In the genomic region with DNA sequence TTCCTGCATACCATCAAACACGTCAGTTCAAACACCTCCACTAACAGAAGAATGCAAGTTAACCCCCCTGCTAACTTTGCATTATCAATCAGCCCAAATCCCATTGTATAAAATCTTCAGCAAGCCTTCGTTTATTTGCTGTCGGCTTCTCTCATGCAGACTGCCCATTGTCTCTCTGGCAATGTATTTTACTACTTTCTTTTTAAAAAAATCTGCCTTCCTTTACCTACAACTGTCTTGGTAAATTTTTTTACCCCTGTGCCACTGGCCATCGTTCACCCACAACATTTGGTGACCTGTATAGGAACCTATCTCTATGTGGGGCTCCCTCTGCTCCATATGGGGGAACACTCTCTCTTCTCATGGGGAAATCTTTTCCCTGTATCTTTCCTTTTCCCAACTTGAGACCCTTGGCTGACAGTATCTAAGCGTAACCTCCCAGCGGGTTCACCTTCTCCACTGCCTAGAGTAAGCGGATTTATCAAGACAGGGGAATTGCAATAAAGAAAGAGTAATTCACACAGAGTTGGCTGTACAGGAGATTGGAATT, we compare ENCODE assay signal across 27 cellular contexts.
"Had no signal": no experiment of that assay in that cellular context is flagged by ENCODE, and none has a peak within 500 bp of the region (broad histone marks: within the 10 kb centered on the region; RNA-seq: fewer than 3 reads in every experiment).

No MANE protein-coding gene starts in this region.

- H3K4me1 ChIP-seq: esophagus squamous epithelium, lower lobe of right lung, upper lobe of left lung, vagina had no signal

- H3K27ac ChIP-seq: brain microvascular endothelial cell, esophagus squamous epithelium, lower lobe of right lung, thoracic aorta, upper lobe of left lung, vagina, VCaP had no signal

- DNase-seq: activated CD4-positive, alpha-beta memory T cell treated with anti-CD3 and anti-CD28 coated beads for 36 hours; activated CD4-positive, alpha-beta T cell treated with anti-CD3 and anti-CD28 coated beads, Interleukin-2, amount 10 ng/mL, durations not matched to agents 24 days and 14 days; activated CD8-positive, alpha-beta memory T cell treated with anti-CD3 and anti-CD28 coated beads, Interleukin-2, amount 50 U/mL, for 48 hours; activated gamma-delta T cell; activated naive CD4-positive, alpha-beta T cell treated with anti-CD3 and anti-CD28 coated beads, Interleukin-2, amount 10 ng/mL, durations not matched to agents 7 days and 5 days; activated naive CD8-positive, alpha-beta T cell treated with anti-CD3 and anti-CD28 coated beads, Interleukin-2, amount 10 ng/mL, durations not matched to agents 7 days and 5 days; activated T-cell treated with anti-CD3 and anti-CD28 coated beads, Interleukin-2, amount 50 U/mL, for 24 hours; amniotic stem cell; brain microvascular endothelial cell; cortex of kidney; esophagus squamous epithelium; foreskin melanocyte; kidney glomerular epithelial cell; lower lobe of right lung; mesenchymal stem cell; natural killer cell; posterior cingulate gyrus; right cardiac atrium; stimulated activated CD4-positive, alpha-beta T cell treated with anti-CD3 and anti-CD28 coated beads, Interleukin-12 subunit alpha, Interleukin-12 subunit beta, amount 100 ng/mL, for 4 hours; stimulated activated CD4-positive, alpha-beta T cell treated with anti-CD3 and anti-CD28 coated beads, Interleukin-4, amount 100 ng/mL, for 1 hour; upper lobe of left lung had no signal

- ATAC-seq: activated CD4-positive, CD25-positive, alpha-beta regulatory T cell treated with anti-CD3 and anti-CD28 coated beads, Interleukin-2, amount 50 U/mL, for 24 hours; left lobe of liver; lower lobe of right lung; natural killer cell; right cardiac atrium; stimulated activated effector memory CD8-positive, alpha-beta T cell treated with anti-CD3 and anti-CD28 coated beads, Interleukin-12 subunit alpha, Interleukin-12 subunit beta, amount 100 ng/mL, for 72 hours had no signal

- H3K9me3 ChIP-seq: esophagus squamous epithelium, lower lobe of right lung, thoracic aorta, upper lobe of left lung, vagina had no signal

- H3K36me3 ChIP-seq: brain microvascular endothelial cell, esophagus squamous epithelium, lower lobe of right lung, thoracic aorta, upper lobe of left lung, vagina had no signal

- H3K4me3 ChIP-seq: esophagus squamous epithelium, lower lobe of right lung, thoracic aorta, upper lobe of left lung, vagina had no signal

- H3K27me3 ChIP-seq: brain microvascular endothelial cell, upper lobe of left lung, vagina had no signal
